Comparison of ENCODE assay signal across 10 cellular contexts in genomic region chr12:27284751-27285150, GRCh38. TPM values are rescaled to one million over a fixed set of nuclear protein-coding genes. Genes with fewer than 3 reads are reported as not detected.
DNase-seq lines count a peak whose midpoint lies in the region; ATAC-seq lines count a peak whose summit lies in the region.
"Had no signal": no experiment of that assay in that cellular context is flagged by ENCODE, and none has a peak within 500 bp of the region (broad histone marks: within the 10 kb centered on the region; RNA-seq: fewer than 3 reads in every experiment).

No MANE protein-coding gene starts in this region.

- peak; percentile 19 for DNase-seq in HS-5 (ENCODE audit: low read depth)
- no peak for DNase-seq in left cardiac atrium
- DNase-seq in stimulated activated CD4-positive, alpha-beta T cell treated with anti-CD3 and anti-CD28 coated beads, Interleukin-12 subunit alpha, Interleukin-12 subunit beta, amount 100 ng/mL, for 4 hours, result no peak
- no peak for DNase-seq in NCI-H446 (lab: John Stamatoyannopoulos, UW)
- no peak for DNase-seq in NCI-H748 (lab: John Stamatoyannopoulos, UW; ENCODE audit: unreplicated experiment)
- no peak for DNase-seq in NCI-H226
- DNase-seq: activated gamma-delta T cell treated with Interleukin-2 at 50 U/mL for 16 hours, Peyer's patch had no signal

- H3K4me1 ChIP-seq in ACC112 (ENCODE audit: control insufficient read depth, insufficient read depth, low read length, unreplicated experiment), result peaks cover 36% of the 10 kb centered on the region

- ATAC-seq in GM19463 (IDR thresholded peaks at IDR 0.05; ENCODE audit: unreplicated experiment) (peak; percentile 74), left cardiac atrium (peak; percentile 68 to 74)

- peak overlapping the region; percentile 32 for H3K4me3 ChIP-seq in ACC112 (ENCODE audit: low read depth, low read length)
- H3K4me3 ChIP-seq: Peyer's patch had no signal

- H2AFZ ChIP-seq in ACC112 (ENCODE audit: low read length, unreplicated experiment), result no peak overlapping the region

- H3K27me3 ChIP-seq in ACC112 (ENCODE audit: insufficient read depth, low read length), result no peaks in the 10 kb centered on the region
- H3K27me3 ChIP-seq: Peyer's patch had no signal

- intact Hi-C loops in left cardiac atrium (cut with DNase I), result no loop called here

- peak overlapping the region; percentile 84 for H3K27ac ChIP-seq in ACC112 (ENCODE audit: low read depth, low read length)

- H3K79me2 ChIP-seq in ACC112 (ENCODE audit: control insufficient read depth, insufficient read depth, low read length, unreplicated experiment), result peaks cover 10% of the 10 kb centered on the region

- H3K36me3 ChIP-seq in ACC112 (ENCODE audit: insufficient read depth, low read length), result no peaks in the 10 kb centered on the region
- H3K36me3 ChIP-seq: Peyer's patch had no signal

RNA-seq across cellular contexts. Expression of gene STK38L, which starts 40.7 kb away (rescaled TPM):
- total RNA-seq in left cardiac atrium, result 100 to 1,000 TPM in 1 of 2 donors, 10 to 100 TPM in 1; 70.6 to 135 TPM

RNA-seq across cellular contexts. Expression of gene BMAL2, which starts 47.9 kb away (rescaled TPM):
- total RNA-seq in left cardiac atrium, result 1 to 10 TPM; 1.3 to 4.8 TPM
